10 cellular contexts compared by ENCODE assay signal in genomic region chr7:150375662-150376521, GRCh38. TPM values are rescaled to one million over a fixed set of nuclear protein-coding genes. Genes with fewer than 3 reads are reported as not detected.
DNase-seq lines count a peak whose midpoint lies in the region; ATAC-seq and TF ChIP-seq lines count a peak whose summit lies in the region.
"Had no signal": no experiment of that assay in that cellular context is flagged by ENCODE, and none has a peak within 500 bp of the region (broad histone marks: within the 10 kb centered on the region; RNA-seq: fewer than 3 reads in every experiment).

No MANE protein-coding gene starts in this region.

- WGBS in liver, result 67% methylated on average over 10 of the region's 10 CpGs

- no peaks in the 10 kb centered on the region for H3K9me2 ChIP-seq in PC-9 (ENCODE audit: insufficient read depth)

- H3K27ac ChIP-seq in liver (ENCODE audit: low read depth in 1 of 2, low read length in 2 of 2), result peak overlapping the region; percentile 35 to 49
- no peak overlapping the region for H3K27ac ChIP-seq in PC-9

- no peak overlapping the region for H3K4me2 ChIP-seq in PC-9

- H3K9me3 ChIP-seq in liver (ENCODE audit: control insufficient read depth in 4 of 4, low read length in 3 of 4), result no peaks in the 10 kb centered on the region
- no peaks in the 10 kb centered on the region for H3K9me3 ChIP-seq in PC-9 (ENCODE audit: insufficient read depth, low read depth)

- no peak for TF ChIP-seq RAD21 in liver (IDR thresholded peaks at IDR 0.05)

- H3K36me3 Mint-ChIP-seq in T-helper 1 cell treated with Interleukin-12 subunit alpha and Interleukin-12 subunit beta and Interleukin-4 antibody, amounts not matched to agents 30 μg/mL and 1 μg/mL, for 36 hours (ENCODE audit: low read depth), result peaks cover 17% of the 10 kb centered on the region

- no peaks in the 10 kb centered on the region for H3K27me3 Mint-ChIP-seq in T-helper 1 cell treated with Interleukin-12 subunit alpha and Interleukin-12 subunit beta and Interleukin-4 antibody, amounts not matched to agents 30 μg/mL and 1 μg/mL, for 36 hours (ENCODE audit: low read depth)

- H3K4me1 Mint-ChIP-seq in T-helper 1 cell treated with Interleukin-12 subunit alpha and Interleukin-12 subunit beta and Interleukin-4 antibody, amounts not matched to agents 30 μg/mL and 1 μg/mL, for 36 hours (ENCODE audit: low read depth), result peaks cover 37% of the 10 kb centered on the region

- TF ChIP-seq CTCF in liver (IDR thresholded peaks at IDR 0.05; ENCODE audit: low read depth, low read length, missing input control) (no peak), PC-9 (conservative IDR thresholded peaks at IDR 0.05) (no peak)

- intact Hi-C loops in PC-9 (cut with micrococcal nuclease; ENCODE audit: unreplicated experiment), result no loop called here

- peak overlapping the region; percentile 16 for H3K27ac Mint-ChIP-seq in T-helper 1 cell treated with Interleukin-12 subunit alpha and Interleukin-12 subunit beta and Interleukin-4 antibody, amounts not matched to agents 30 μg/mL and 1 μg/mL, for 36 hours

- H3K9ac ChIP-seq in liver (ENCODE audit: low read depth in 1 of 2, low read length in 2 of 2), result peak overlapping the region in 1 of 2 donors; percentile 6

- peaks cover 21 to 63% (median 48%) of the 10 kb centered on the region in 4 donors for H3K4me1 ChIP-seq in liver (ENCODE audit: control insufficient read depth in 4 of 4, insufficient read depth in 4 of 4, low read length in 3 of 4)
- H3K4me1 ChIP-seq in PC-9 (replicated peaks; ENCODE audit: insufficient read depth), result peaks cover 26% of the 10 kb centered on the region

- peak overlapping the region; percentile 16 for H3K4me3 Mint-ChIP-seq in T-helper 1 cell treated with Interleukin-12 subunit alpha and Interleukin-12 subunit beta and Interleukin-4 antibody, amounts not matched to agents 30 μg/mL and 1 μg/mL, for 36 hours

- ATAC-seq in GM19452 (IDR thresholded peaks at IDR 0.05; ENCODE audit: unreplicated experiment), result no peak

- H3K27me3 ChIP-seq in liver (ENCODE audit: control insufficient read depth in 4 of 4, insufficient read depth in 4 of 4, low read length in 3 of 4) (no peaks in the 10 kb centered on the region), PC-9 (ENCODE audit: insufficient read depth, low read depth) (no peaks in the 10 kb centered on the region)

- BruUV-seq in PC-9 (replicated peaks; lab: Mats Ljungman, UMichigan), result no TSS peak

- H4K20me1 ChIP-seq in PC-9 (ENCODE audit: insufficient read depth), result peaks cover 24% of the 10 kb centered on the region

- H3K36me3 ChIP-seq in liver (ENCODE audit: control insufficient read depth in 4 of 4, insufficient read depth in 3 of 4, low read depth in 1 of 4, low read length in 3 of 4) (peaks cover 6 to 20% (median 15%) of the 10 kb centered on the region in 4 donors), PC-9 (ENCODE audit: low read depth) (peaks cover 23% of the 10 kb centered on the region)

- no peak overlapping the region for H2AFZ ChIP-seq in PC-9

- CTCF ChIA-PET in PC-9 (lab: Charles Lee), result no interaction called here

- H3K9me3 Mint-ChIP-seq in T-helper 1 cell treated with Interleukin-12 subunit alpha and Interleukin-12 subunit beta and Interleukin-4 antibody, amounts not matched to agents 30 μg/mL and 1 μg/mL, for 36 hours, result no peaks in the 10 kb centered on the region

- H3K79me2 ChIP-seq in PC-9 (ENCODE audit: low read depth), result peaks cover 34% of the 10 kb centered on the region

- no peak overlapping the region for H3K4me3 ChIP-seq in liver (ENCODE audit: low read depth in 1 of 3, low read length in 3 of 3)
- H3K4me3 ChIP-seq in PC-9, result no peak overlapping the region

- DNase-seq in stimulated activated CD4-positive, alpha-beta T cell treated with anti-CD3 and anti-CD28 coated beads, Interleukin-12 subunit alpha, Interleukin-12 subunit beta, amount 100 ng/mL, for 48 hours (ENCODE audit: low read depth in 2 of 3, low spot score in 1 of 3), result peak in 2 of 3 donors; percentile 33 to 45
- no peak for DNase-seq in stimulated activated CD4-positive, alpha-beta T cell treated with anti-CD3 and anti-CD28 coated beads, Interleukin-12 subunit alpha, Interleukin-12 subunit beta, amount 100 ng/mL, for 4 hours
- DNase-seq in HK-2 (ENCODE audit: unreplicated experiment) (no peak), GF-D8 (lab: John Stamatoyannopoulos, UW) (no peak), PC-9 (no peak)

- POLR2A ChIA-PET in PC-9 (lab: Charles Lee; ENCODE audit: unreplicated experiment), result interaction anchor here (0.7 kb wide), 1 partner anchor 1057 kb away, joined by 5 read pairs; no protein-coding TSS in a partner anchor

- H3F3A ChIP-seq in PC-9 (ENCODE audit: insufficient read depth, low read depth), result peaks cover 67% of the 10 kb centered on the region

TF ChIP-seq in liver, 16 proteins besides CTCF, POLR2A, EP300 and RAD21:
- TF ChIP-seq RXRA (IDR thresholded peaks at IDR 0.05) (peak in 1 of 2 donors; percentile 12), GABPA (IDR thresholded peaks at IDR 0.05 in 1 of 2, conservative IDR thresholded peaks at IDR 0.05 in 1 of 2) (no peak), FOXA1 (IDR thresholded peaks at IDR 0.05) (no peak), SP1 (IDR thresholded peaks at IDR 0.05) (no peak), TAF1 (conservative IDR thresholded peaks at IDR 0.05) (no peak), ZBTB33 (IDR thresholded peaks at IDR 0.05) (no peak), HNF4A (conservative IDR thresholded peaks at IDR 0.05) (no peak), EGR1 (IDR thresholded peaks at IDR 0.05; ENCODE audit: low read depth in 2 of 2) (no peak), JUND (IDR thresholded peaks at IDR 0.05) (no peak), HNF4G (IDR thresholded peaks at IDR 0.05) (no peak), REST (IDR thresholded peaks at IDR 0.05) (peak; percentile 23), NR2F2 (IDR thresholded peaks at IDR 0.05) (no peak), YY1 (IDR thresholded peaks at IDR 0.05) (peak; percentile 18), FOXA2 (IDR thresholded peaks at IDR 0.05) (no peak)
- TF ChIP-seq, protein P1, sequence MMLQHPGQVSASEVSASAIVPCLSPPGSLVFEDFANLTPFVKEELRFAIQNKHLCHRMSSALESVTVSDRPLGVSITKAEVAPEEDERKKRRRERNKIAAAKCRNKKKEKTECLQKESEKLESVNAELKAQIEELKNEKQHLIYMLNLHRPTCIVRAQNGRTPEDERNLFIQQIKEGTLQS (IDR thresholded peaks at IDR 0.05), result no peak
- TF ChIP-seq, protein P2, sequence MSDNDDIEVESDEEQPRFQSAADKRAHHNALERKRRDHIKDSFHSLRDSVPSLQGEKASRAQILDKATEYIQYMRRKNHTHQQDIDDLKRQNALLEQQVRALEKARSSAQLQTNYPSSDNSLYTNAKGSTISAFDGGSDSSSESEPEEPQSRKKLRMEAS (IDR thresholded peaks at IDR 0.05), result no peak

RNA-seq across cellular contexts. Expression of gene ZNF775, which starts 3.2 kb away (rescaled TPM):
- total RNA-seq in liver, result 1 to 10 TPM in 1 of 2 donors, under 1 TPM in 1; 0.33 to 3.1 TPM
- under 1 TPM; 0.08 to 0.72 TPM for polyA plus RNA-seq in liver
- 3.1 and 3.4 TPM in 2 replicates for total RNA-seq in PC-9 (2021)

RNA-seq across cellular contexts. Expression of gene REPIN1, which starts 7.3 kb away (rescaled TPM):
- total RNA-seq in liver (100 to 1,000 TPM in 1 of 2 donors, 10 to 100 TPM in 1; 44.4 to 118 TPM), PC-9 (2021) (172 and 174 TPM in 2 replicates)
- 10 to 100 TPM; 17.1 to 65.8 TPM for polyA plus RNA-seq in liver

RNA-seq across cellular contexts. Expression of gene RARRES2, which starts 34.5 kb away (rescaled TPM):
- total RNA-seq in liver (100 to 1,000 TPM; 149 to 437 TPM), PC-9 (2021) (not detected in 2 replicates)
- polyA plus RNA-seq in liver, result 1,000 to 10,000 TPM; 1,248 to 1,915 TPM
- total RNA-seq: activated CD8-positive, alpha-beta memory T cell treated with anti-CD3 and anti-CD28 coated beads for 36 hours; glomerular endothelial cell had no signal

RNA-seq across cellular contexts. Expression of gene ACTR3C, which starts 52.5 kb away (rescaled TPM):
- total RNA-seq in liver, result 10 to 100 TPM in 1 of 2 donors, 1 to 10 TPM in 1; 3.0 to 61.7 TPM
- 10 to 100 TPM; 26.6 to 30.1 TPM for polyA plus RNA-seq in liver
- total RNA-seq in PC-9 (2021), result 24.1 and 34.5 TPM in 2 replicates

RNA-seq across cellular contexts. Expression of gene LRRC61, which starts 52.7 kb away (rescaled TPM):
- 10 to 100 TPM; 12.0 to 17.2 TPM for total RNA-seq in liver
- 10 to 100 TPM; 13.9 to 21.0 TPM for polyA plus RNA-seq in liver
- total RNA-seq in PC-9 (2021), result 34.8 and 42.3 TPM in 2 replicates

Comparison
In these comparisons a context has a peak if more than half of its experiments do, and no peak if none do; other contexts are left out.
1. DNase-seq: peak in stimulated activated CD4-positive, alpha-beta T cell treated with anti-CD3 and anti-CD28 coated beads, Interleukin-12 subunit alpha, Interleukin-12 subunit beta, amount 100 ng/mL, for 48 hours (2 of 3); none in stimulated activated CD4-positive, alpha-beta T cell treated with anti-CD3 and anti-CD28 coated beads, Interleukin-12 subunit alpha, Interleukin-12 subunit beta, amount 100 ng/mL, for 4 hours (single experiment), HK-2 (single experiment), GF-D8 (single experiment) and PC-9 (0 of 2).
2. RNA of gene RARRES2, which starts 34.5 kb away (total RNA-seq): 149 to 437 TPM in liver; not detected in PC-9; every median in the first group is over 100 times any median in the second.